Comparison of ENCODE assay signal across 21 cellular contexts in genomic region chr15:82851331-82851850, GRCh38. TPM values are rescaled to one million over a fixed set of nuclear protein-coding genes. Genes with fewer than 3 reads are reported as not detected.
DNase-seq lines count a peak whose midpoint lies in the region; ATAC-seq, FAIRE-seq and TF ChIP-seq lines count a peak whose summit lies in the region.
"Had no signal": no experiment of that assay in that cellular context is flagged by ENCODE, and none has a peak within 500 bp of the region (broad histone marks: within the 10 kb centered on the region; RNA-seq: fewer than 3 reads in every experiment).

No MANE protein-coding gene starts in this region.

- H3K27ac ChIP-seq in BLaER1: no peak overlapping the region
- no peak overlapping the region for H3K27ac ChIP-seq in astrocyte (ENCODE audit: low read depth, low read length)
- H3K27ac ChIP-seq: GM23248 had no signal

- H3K27me3 ChIP-seq in BLaER1 (no peaks in the 10 kb centered on the region), astrocyte (ENCODE audit: insufficient read depth, low read length) (no peaks in the 10 kb centered on the region)
- H3K27me3 ChIP-seq: BE2C, MG63 had no signal

- no peaks in the 10 kb centered on the region for H3K79me2 ChIP-seq in astrocyte (ENCODE audit: insufficient read depth, low read length)

- in situ Hi-C loops in KBM-7 (cut with MboI; ENCODE audit: low pct_unique_long_range_greater_than_20kb, low sequenced_read_pairs): loop anchor here (10.0 kb wide), 1 partner anchor 153 kb away; no protein-coding TSS in a partner anchor

- peaks cover 28% of the 10 kb centered on the region for H3K4me1 Mint-ChIP-seq in HFFc6 (ENCODE audit: low read depth)
- H3K4me1 Mint-ChIP-seq in astrocyte (ENCODE audit: low read depth, unreplicated experiment): peaks cover 25% of the 10 kb centered on the region
- peaks cover 8% of the 10 kb centered on the region for H3K4me1 Mint-ChIP-seq in osteocyte (ENCODE audit: unreplicated experiment)
- H3K4me1 Mint-ChIP-seq in activated CD8-positive, alpha-beta T cell treated with anti-CD3 and anti-CD28 coated beads for 36 hours (ENCODE audit: low read depth): peaks cover 11% of the 10 kb centered on the region

- no peak overlapping the region for H3K9ac ChIP-seq in BLaER1
- H3K9ac ChIP-seq in astrocyte (ENCODE audit: low read length): no peak overlapping the region
- H3K9ac ChIP-seq: GM23248, SK-N-SH had no signal

- intact Hi-C loops in activated CD8-positive, alpha-beta T cell treated with anti-CD3 and anti-CD28 coated beads for 36 hours (cut with micrococcal nuclease): no loop called here

- POLR2A ChIA-PET in activated CD8-positive, alpha-beta T cell treated with anti-CD3 and anti-CD28 coated beads for 36 hours (lab: Charles Lee): interaction anchor here (1.0 kb wide), 1 partner anchor 12 kb away, joined by 3 read pairs; no protein-coding TSS in a partner anchor

- CTCF ChIA-PET in activated CD8-positive, alpha-beta T cell treated with anti-CD3 and anti-CD28 coated beads for 36 hours (lab: Charles Lee): interaction anchor here (0.5 to 6.4 kb wide), 6 partner anchors 10 to 149 kb away, joined by 3 to 43 read pairs (median 7); partner anchors contain the start of gene RAMAC

- H3K4me2 ChIP-seq in BLaER1 (peak overlapping the region; percentile 76), astrocyte (ENCODE audit: low read length) (peak overlapping the region; percentile 38)

- H3K27ac Mint-ChIP-seq in HFFc6: peak overlapping the region; percentile 55; the same call in 1 of the 2 replicates
- H3K27ac Mint-ChIP-seq in astrocyte (ENCODE audit: unreplicated experiment): no peak overlapping the region
- no peak overlapping the region for H3K27ac Mint-ChIP-seq in osteocyte (ENCODE audit: unreplicated experiment)
- H3K27ac Mint-ChIP-seq in activated CD8-positive, alpha-beta T cell treated with anti-CD3 and anti-CD28 coated beads for 36 hours: no peak overlapping the region
- H3K27ac Mint-ChIP-seq: CD8-positive, alpha-beta T cell had no signal

- peaks cover 3% of the 10 kb centered on the region; the same call in 1 of the 2 replicates for H3K27me3 Mint-ChIP-seq in HFFc6 (ENCODE audit: insufficient read depth)
- H3K27me3 Mint-ChIP-seq in astrocyte (ENCODE audit: low read depth, unreplicated experiment): no peaks in the 10 kb centered on the region
- no peaks in the 10 kb centered on the region for H3K27me3 Mint-ChIP-seq in osteocyte (ENCODE audit: unreplicated experiment)
- no peaks in the 10 kb centered on the region for H3K27me3 Mint-ChIP-seq in activated CD8-positive, alpha-beta T cell treated with anti-CD3 and anti-CD28 coated beads for 36 hours

- no peak for FAIRE-seq in astrocyte (lab: Jason Lieb, UNC)
- FAIRE-seq: G401.6, K562, RCC 7860 had no signal

- no peaks in the 10 kb centered on the region for H3K36me3 ChIP-seq in BLaER1
- H3K36me3 ChIP-seq in astrocyte (ENCODE audit: insufficient read depth, low read length): no peaks in the 10 kb centered on the region
- H3K36me3 ChIP-seq: BE2C, MG63 had no signal

- H3K4me1 ChIP-seq in BLaER1 (peaks cover 99% of the 10 kb centered on the region), astrocyte (ENCODE audit: insufficient read depth, low read length) (peaks cover 36% of the 10 kb centered on the region)

- H3K4me3 Mint-ChIP-seq in HFFc6 (no peak overlapping the region), astrocyte (ENCODE audit: unreplicated experiment) (no peak overlapping the region), osteocyte (ENCODE audit: unreplicated experiment) (no peak overlapping the region)
- H3K4me3 Mint-ChIP-seq in activated CD8-positive, alpha-beta T cell treated with anti-CD3 and anti-CD28 coated beads for 36 hours: no peak overlapping the region
- H3K4me3 Mint-ChIP-seq: CD8-positive, alpha-beta T cell had no signal

- H3K9me3 Mint-ChIP-seq in HFFc6 (no peaks in the 10 kb centered on the region), astrocyte (ENCODE audit: unreplicated experiment) (no peaks in the 10 kb centered on the region), osteocyte (ENCODE audit: unreplicated experiment) (no peaks in the 10 kb centered on the region)
- H3K9me3 Mint-ChIP-seq in activated CD8-positive, alpha-beta T cell treated with anti-CD3 and anti-CD28 coated beads for 36 hours: no peaks in the 10 kb centered on the region
- H3K9me3 Mint-ChIP-seq: CD8-positive, alpha-beta T cell had no signal

- H3K36me3 Mint-ChIP-seq in HFFc6 (ENCODE audit: low read depth) (no peaks in the 10 kb centered on the region), astrocyte (ENCODE audit: low read depth, unreplicated experiment) (no peaks in the 10 kb centered on the region), osteocyte (ENCODE audit: unreplicated experiment) (no peaks in the 10 kb centered on the region)
- no peaks in the 10 kb centered on the region for H3K36me3 Mint-ChIP-seq in activated CD8-positive, alpha-beta T cell treated with anti-CD3 and anti-CD28 coated beads for 36 hours (ENCODE audit: low read depth)
- H3K36me3 Mint-ChIP-seq: CD8-positive, alpha-beta T cell had no signal

- H3K4me3 ChIP-seq in BLaER1: no peak overlapping the region
- no peak overlapping the region for H3K4me3 ChIP-seq in astrocyte (ENCODE audit: insufficient read depth, low read depth, low read length)
- H3K4me3 ChIP-seq: GM23248, K562, MG63 had no signal

- DNase-seq in HFFc6 (no peak), astrocyte (ENCODE audit: low read depth) (no peak), osteocyte (ENCODE audit: extremely low spot score, unreplicated experiment) (peak; percentile 65), T-helper 1 cell (no peak), KBM-7 (no peak)
- DNase-seq in activated CD8-positive, alpha-beta T cell treated with anti-CD3 and anti-CD28 coated beads for 36 hours: no peak
- DNase-seq: BE2C, DMS79 treated with DMSO at 0.1 percent for 48 hours, HCEC 1CT, NCI-H1092 treated with DMSO at 0.1 percent for 48 hours, NCI-H2081 treated with DMSO at 0.1 percent for 48 hours, NCI-H2227 treated with DMSO at 0.1 percent for 48 hours, SHP77 had no signal

- H2AFZ ChIP-seq in astrocyte (ENCODE audit: low read depth, low read length): no peak overlapping the region
- H2AFZ ChIP-seq: GM23248 had no signal

- ATAC-seq in activated CD8-positive, alpha-beta T cell treated with anti-CD3 and anti-CD28 coated beads for 36 hours: no peak
- ATAC-seq: CD8-positive, alpha-beta T cell; K562 had no signal

- H4K20me1 ChIP-seq in BLaER1 (no peaks in the 10 kb centered on the region), astrocyte (ENCODE audit: insufficient read depth, low read length) (no peaks in the 10 kb centered on the region)

- no peaks in the 10 kb centered on the region for H3K9me3 ChIP-seq in BLaER1
- H3K9me3 ChIP-seq in astrocyte (ENCODE audit: insufficient read depth, low read depth, low read length): no peaks in the 10 kb centered on the region
- H3K9me3 ChIP-seq: BE2C, MG63, SK-N-SH had no signal

- TF ChIP-seq CTCF in HFFc6 (IDR thresholded peaks at IDR 0.05) (no peak), astrocyte (IDR thresholded peaks at IDR 0.05; ENCODE audit: insufficient read depth, low read depth, low read length) (no peak), osteocyte (IDR thresholded peaks at IDR 0.05) (no peak)
- no peak for TF ChIP-seq CTCF in activated CD8-positive, alpha-beta T cell treated with anti-CD3 and anti-CD28 coated beads for 36 hours (IDR thresholded peaks at IDR 0.05)

RNA-seq across cellular contexts. Expression of gene WHAMM, which starts 42.0 kb away (rescaled TPM):
- total RNA-seq in HFFc6 (2021; fragmentation: NEBNext Ultra II Directional; extraction: Animal tissue kit (Norgen Biotek cat#: 25700)): 1 to 10 TPM; 5.8 to 7.4 (median 6.3) TPM
- total RNA-seq in astrocyte (8.3 and 9.4 TPM in 2 replicates), osteocyte (8.9 and 9.6 TPM in 2 replicates)
- 1 to 10 TPM; 5.8 to 6.1 TPM for total RNA-seq in activated CD8-positive, alpha-beta T cell treated with anti-CD3 and anti-CD28 coated beads for 36 hours

RNA-seq across cellular contexts. Expression of gene FSD2, which starts 45.5 kb away (rescaled TPM):
- total RNA-seq in HFFc6 (2021; fragmentation: NEBNext Ultra II Directional; extraction: Animal tissue kit (Norgen Biotek cat#: 25700)): not detected
- total RNA-seq in astrocyte (0.09 TPM in 1 of 2 replicates, not detected in the other), osteocyte (not detected in 2 replicates)
- not detected for total RNA-seq in activated CD8-positive, alpha-beta T cell treated with anti-CD3 and anti-CD28 coated beads for 36 hours
- total RNA-seq: CD8-positive, alpha-beta T cell; GM23248; K562 had no signal
